In the genomic region with DNA sequence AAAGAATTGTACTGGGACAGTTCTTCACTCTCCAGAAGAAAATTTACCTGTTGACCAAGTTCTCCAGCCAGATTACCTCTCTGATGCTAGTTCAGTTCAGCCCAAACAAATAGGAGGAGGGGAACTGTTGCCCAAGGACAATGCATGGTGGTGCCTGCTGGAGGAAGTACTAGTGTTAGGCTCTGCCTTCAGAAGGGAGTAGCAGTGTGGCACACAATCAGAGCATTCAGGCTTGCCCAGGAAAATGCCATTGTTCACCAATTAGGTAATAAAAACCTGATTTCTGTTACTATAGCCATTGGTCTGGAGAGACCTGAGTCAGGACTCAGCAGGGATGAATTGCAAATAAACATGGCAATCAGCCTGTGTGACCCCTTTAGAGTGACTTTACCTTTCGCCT, we compare ENCODE assay signal across 14 cellular contexts.
DNase-seq lines count a peak whose midpoint lies in the region; ATAC-seq and TF ChIP-seq lines count a peak whose summit lies in the region.
"Had no signal": no experiment of that assay in that cellular context is flagged by ENCODE, and none has a peak within 500 bp of the region (broad histone marks: within the 10 kb centered on the region; RNA-seq: fewer than 3 reads in every experiment).

No MANE protein-coding gene starts in this region.

- WGBS in GM23248 (ENCODE audit: low coverage in 1 of 2, low lambda C conversion rate in 2 of 2, missing lambda C conversion rate in 2 of 2), 2 experiments: 84 to 92% methylated on average over 1 of the region's 1 CpG

- no peaks in the 10 kb centered on the region for H3K4me1 ChIP-seq in GM23248 (ENCODE audit: insufficient read depth)
- H3K4me1 ChIP-seq: BE2C, Caco-2 had no signal

- peak; percentile 44 for DNase-seq in NCI-H69 (lab: John Stamatoyannopoulos, UW)
- peak; percentile 55 for DNase-seq in epithelial cell of proximal tubule (ENCODE audit: low read depth)
- no peak for DNase-seq in neural crest cell (ENCODE audit: low read depth, low spot score)
- DNase-seq in GM23248: no peak
- no peak for DNase-seq in SIG-M5 (lab: John Stamatoyannopoulos, UW)
- DNase-seq: ACHN; BE2C; C1 segment of cervical spinal cord; Caco-2; CD4-positive, CD25-positive, alpha-beta regulatory T cell; CD8-positive, alpha-beta memory T cell; GOT3; H9 had no signal

- peaks cover 24% of the 10 kb centered on the region; the same call in 1 of the 2 replicates for H3K27me3 ChIP-seq in GM23248 (replicated peaks; ENCODE audit: insufficient read depth)
- H3K27me3 ChIP-seq: BE2C had no signal

- no peaks in the 10 kb centered on the region for H3K36me3 ChIP-seq in GM23248 (ENCODE audit: low read depth)
- H3K36me3 ChIP-seq: BE2C had no signal

- no peaks in the 10 kb centered on the region for H3K36me3 Mint-ChIP-seq in neural crest cell (ENCODE audit: low read depth)
- H3K36me3 Mint-ChIP-seq: CD4-positive, CD25-positive, alpha-beta regulatory T cell; CD8-positive, alpha-beta memory T cell had no signal

- peaks cover 28% of the 10 kb centered on the region for H3K4me1 Mint-ChIP-seq in neural crest cell
- H3K4me1 Mint-ChIP-seq: CD4-positive, CD25-positive, alpha-beta regulatory T cell; CD8-positive, alpha-beta memory T cell had no signal

- ATAC-seq in HG03039 (IDR thresholded peaks at IDR 0.05; ENCODE audit: unreplicated experiment): no peak

- no peak overlapping the region for H2AFZ ChIP-seq in GM23248

- H3K9me3 Mint-ChIP-seq in neural crest cell: no peaks in the 10 kb centered on the region
- H3K9me3 Mint-ChIP-seq: H9 had no signal

- no peak overlapping the region for H3K9ac ChIP-seq in GM23248

- no peak overlapping the region for H3K4me3 Mint-ChIP-seq in neural crest cell
- H3K4me3 Mint-ChIP-seq: CD4-positive, CD25-positive, alpha-beta regulatory T cell; CD8-positive, alpha-beta memory T cell; H9 had no signal

- H3K4me3 ChIP-seq in epithelial cell of proximal tubule (ENCODE audit: low read depth, low read length): no peak overlapping the region
- H3K4me3 ChIP-seq in GM23248: no peak overlapping the region

- H3F3A ChIP-seq in GM23248 (ENCODE audit: insufficient read depth): no peaks in the 10 kb centered on the region

- H3K4me2 ChIP-seq in GM23248 (ENCODE audit: unreplicated experiment): no peak overlapping the region

- no peaks in the 10 kb centered on the region for H3K9me3 ChIP-seq in GM23248 (ENCODE audit: low read depth)
- H3K9me3 ChIP-seq: BE2C, Caco-2 had no signal

- H4K20me1 ChIP-seq in GM23248 (ENCODE audit: insufficient read depth): no peaks in the 10 kb centered on the region

- no peaks in the 10 kb centered on the region for H3K79me2 ChIP-seq in GM23248 (ENCODE audit: insufficient read depth)

- no peaks in the 10 kb centered on the region for H3K9me2 ChIP-seq in GM23248 (ENCODE audit: insufficient read depth)

- in situ Hi-C loops in GM23248 (cut with MboI): no loop called here

- no peaks in the 10 kb centered on the region for H3K27me3 Mint-ChIP-seq in neural crest cell (ENCODE audit: low read depth)
- H3K27me3 Mint-ChIP-seq: CD4-positive, CD25-positive, alpha-beta regulatory T cell; CD8-positive, alpha-beta memory T cell had no signal

- no peak for TF ChIP-seq CTCF in epithelial cell of proximal tubule (conservative IDR thresholded peaks at IDR 0.05; ENCODE audit: low read depth, low read length)
- TF ChIP-seq CTCF in neural crest cell (conservative IDR thresholded peaks at IDR 0.05): no peak

- H3K27ac ChIP-seq in GM23248: no peak overlapping the region

- H3K27ac Mint-ChIP-seq in neural crest cell (ENCODE audit: unreplicated experiment): peak overlapping the region; percentile 47
- H3K27ac Mint-ChIP-seq: CD4-positive, CD25-positive, alpha-beta regulatory T cell; CD8-positive, alpha-beta memory T cell; H9 had no signal

Comparison
In these comparisons a context has a peak if more than half of its experiments do, and no peak if none do; other contexts are left out.
1. DNase-seq: peak in NCI-H69 (single experiment) and epithelial cell of proximal tubule (single experiment); none in neural crest cell (single experiment), GM23248 (single experiment) and SIG-M5 (single experiment).